Comparison of ENCODE assay signal across 1 cellular context in the genomic region with DNA sequence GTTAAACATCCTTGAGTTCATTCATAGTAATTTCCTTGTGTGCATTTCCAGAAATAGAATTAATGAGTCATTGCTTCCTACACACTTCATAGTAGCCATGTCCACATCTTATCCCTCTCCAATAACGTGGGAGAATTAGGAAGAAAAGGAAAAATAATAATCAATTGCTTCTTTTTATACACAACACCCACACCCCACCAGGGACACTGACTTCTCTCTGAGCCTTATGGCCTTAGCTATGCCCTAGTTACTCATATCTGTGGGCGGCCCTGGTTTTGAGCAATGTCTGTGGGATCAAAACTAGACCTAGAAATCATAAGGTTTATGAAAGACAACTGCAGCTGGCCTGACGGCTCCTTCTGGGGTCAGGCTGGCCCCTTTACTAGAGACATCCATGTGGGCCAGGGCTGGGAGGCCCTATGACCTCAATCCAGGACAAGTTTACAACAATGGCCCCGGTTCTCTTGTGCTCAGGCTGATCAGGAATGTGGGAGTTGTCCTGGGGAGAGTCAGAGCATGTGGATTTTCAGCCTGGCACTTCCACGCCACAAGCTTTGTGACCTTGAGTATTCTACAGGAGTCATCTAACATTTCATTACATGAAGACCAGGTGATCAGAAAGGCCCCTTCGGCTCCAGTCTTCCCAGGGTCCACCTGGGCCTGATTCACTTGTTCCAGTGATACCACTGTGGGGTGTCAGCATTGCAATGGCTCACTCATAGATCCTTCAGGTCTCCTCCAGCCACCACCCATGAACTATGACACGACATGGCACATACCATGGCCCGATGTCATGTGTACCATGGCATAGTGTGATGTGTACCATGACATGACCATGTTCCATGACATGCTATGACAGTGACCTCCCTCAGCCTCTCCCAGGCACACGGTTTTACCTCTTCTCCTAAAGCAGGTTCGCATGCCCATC.
A peak's percentile ranks its signal among the peaks of the same experiment; 100 is the strongest.
TF ChIP-seq lines count a peak whose summit lies in the region.

No MANE protein-coding gene starts in this region.

TF ChIP-seq in IMR-90, 13 proteins besides CTCF, POLR2A, EP300 and RAD21:
- TF ChIP-seq CEBPB (IDR thresholded peaks at IDR 0.05; ENCODE audit: low read depth, low read length): peak; percentile 50
- peak; percentile 65; the same call in 1 of the 2 replicates for TF ChIP-seq FOS (IDR thresholded peaks at IDR 0.05; ENCODE audit: low read depth, low read length)
